Comparison of ENCODE assay signal across 18 cellular contexts in the genomic region with DNA sequence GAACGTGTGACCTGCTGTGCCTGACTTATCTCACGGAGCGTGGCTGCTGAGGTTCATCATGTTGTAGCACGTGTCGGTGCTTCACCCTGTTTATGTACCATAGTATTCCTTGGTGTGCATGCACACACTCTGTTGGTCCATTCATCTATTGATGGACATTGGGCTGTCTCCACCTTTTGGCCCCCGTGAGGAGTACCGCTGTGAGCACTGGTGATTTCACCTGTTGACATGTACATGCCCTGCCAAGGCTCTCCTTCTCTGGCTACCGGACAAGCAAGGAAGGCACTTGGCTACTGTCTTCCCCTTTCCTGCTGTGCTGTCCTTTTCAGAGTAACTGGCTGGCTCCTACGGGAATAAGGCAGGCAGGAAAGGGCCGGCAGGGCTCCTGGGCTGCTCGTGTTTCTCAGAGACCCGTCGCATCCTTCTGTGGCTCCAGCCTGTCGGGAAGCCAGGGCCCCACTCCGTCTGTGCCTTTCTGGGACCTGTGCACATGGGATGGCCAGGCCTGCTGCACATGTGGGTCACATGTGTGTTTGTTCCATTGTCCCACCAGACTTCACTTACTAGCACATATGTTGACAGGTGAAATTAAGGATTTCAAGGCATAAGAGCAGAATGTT. TPM values are rescaled to one million over a fixed set of nuclear protein-coding genes. Genes with fewer than 3 reads are reported as not detected.
DNase-seq lines count a peak whose midpoint lies in the region; ATAC-seq and TF ChIP-seq lines count a peak whose summit lies in the region.
"Had no signal": no experiment of that assay in that cellular context is flagged by ENCODE, and none has a peak within 500 bp of the region (broad histone marks: within the 10 kb centered on the region; RNA-seq: fewer than 3 reads in every experiment).

No MANE protein-coding gene starts in this region.

- 89 to 92% (median 90%) methylated on average over 15 of the region's 15 CpGs for WGBS in spleen, 5 donors

- no TSS peak for BruUV-seq in HCT116 (replicated peaks; lab: Mats Ljungman, UMichigan)

- H3K4me3 ChIP-seq in HCT116 (replicated peaks in 1 of 2; ENCODE audit: low read depth in 1 of 2, low read length in 2 of 2), result no peak overlapping the region
- no peak overlapping the region for H3K4me3 ChIP-seq in choroid plexus epithelial cell (ENCODE audit: low read depth, low read length)
- H3K4me3 ChIP-seq in spleen, result no peak overlapping the region

- CTCF ChIA-PET in HCT116 (lab: Charles Lee), result no interaction called here

- DNase-seq in HCT116 (ENCODE audit: low read depth, low spot score) (no peak), T-helper 17 cell (no peak), choroid plexus epithelial cell (ENCODE audit: low read depth) (peak; percentile 34), spleen (peak; percentile 64), NCI-H748 (lab: John Stamatoyannopoulos, UW; ENCODE audit: unreplicated experiment) (no peak), NCI-H2029 treated with DMSO at 0.1 percent for 48 hours (lab: John Stamatoyannopoulos, UW) (no peak), kidney glomerular epithelial cell (lab: John Stamatoyannopoulos, UW) (no peak)
- DNase-seq: ACHN; CD4-positive, alpha-beta T cell; Kasumi-1; NCI-H1105 treated with DMSO at 0.1 percent for 48 hours; NCI-H1694 treated with DMSO at 0.1 percent for 48 hours; NCI-H345; NCI-H526; NK-92 treated with Interleukin-12 subunit alpha and Interleukin-12 subunit beta, amount 100 ng/mL, for 24 hours; SIG-M5; SW 1271 had no signal

- no peak overlapping the region for H3K4me3 Mint-ChIP-seq in T-helper 17 cell
- H3K4me3 Mint-ChIP-seq: CD4-positive, alpha-beta T cell had no signal

- no peaks in the 10 kb centered on the region for H4K20me1 ChIP-seq in HCT116 (ENCODE audit: insufficient read depth)

- no peak overlapping the region for H3K4me2 ChIP-seq in HCT116 (ENCODE audit: low read length)

- H3K9me3 ChIP-seq in HCT116 (ENCODE audit: control insufficient read depth in 1 of 2, insufficient read depth in 1 of 2, low read depth in 1 of 2, low read length in 2 of 2) (no peaks in the 10 kb centered on the region), T-helper 17 cell (ENCODE audit: control insufficient read depth, low read length, poor library complexity, severe bottlenecking) (no peaks in the 10 kb centered on the region), spleen (no peaks in the 10 kb centered on the region)

- TF ChIP-seq POLR2A in HCT116 (IDR thresholded peaks at IDR 0.05; ENCODE audit: borderline replicate concordance, extremely low read depth, insufficient read depth, insufficient read length) (no peak), spleen (IDR thresholded peaks at IDR 0.05) (no peak)

- H3K36me3 Mint-ChIP-seq in T-helper 17 cell (ENCODE audit: low read depth), result no peaks in the 10 kb centered on the region

- H2AFZ ChIP-seq in HCT116 (ENCODE audit: low read depth, low read length, poor library complexity, severe bottlenecking), result no peak overlapping the region

- H3K9me2 ChIP-seq in HCT116 (ENCODE audit: insufficient read depth), result no peaks in the 10 kb centered on the region

- intact Hi-C loops in HCT116 (cut with micrococcal nuclease), result no loop called here
- intact Hi-C loops in spleen (cut with DNase I; ENCODE audit: low total_unique reads), result no loop called here

- ATAC-seq in HCT116, result 0 out of 2 replicates have a peak, but pooled peaks have one; percentile 46
- no peak for ATAC-seq in T-helper 17 cell

- peak overlapping the region; percentile 2 for H3K27ac Mint-ChIP-seq in T-helper 17 cell
- H3K27ac Mint-ChIP-seq: CD4-positive, alpha-beta T cell had no signal

- H3K79me2 ChIP-seq in HCT116 (ENCODE audit: insufficient read depth, low read length), result no peaks in the 10 kb centered on the region

- no peak overlapping the region for H3K9ac ChIP-seq in HCT116 (ENCODE audit: low read length)

- no peaks in the 10 kb centered on the region for H3K27me3 ChIP-seq in HCT116 (ENCODE audit: insufficient read depth, low read length)
- no peaks in the 10 kb centered on the region for H3K27me3 ChIP-seq in spleen (replicated peaks in 1 of 7)

- peak; percentile 36; the same call in 1 of the 2 replicates for TF ChIP-seq RAD21 in HCT116 (IDR thresholded peaks at IDR 0.05; ENCODE audit: low read depth)

- H3K4me1 ChIP-seq in HCT116 (ENCODE audit: control insufficient read depth in 1 of 2, insufficient read depth in 2 of 2, low read length in 2 of 2) (no peaks in the 10 kb centered on the region), spleen (peaks cover 0 to 3% (median 0%) of the 10 kb centered on the region in 6 donors)

- H3K36me3 ChIP-seq in HCT116 (ENCODE audit: control insufficient read depth in 1 of 2, insufficient read depth in 2 of 2, low read length in 2 of 2) (no peaks in the 10 kb centered on the region), spleen (no peaks in the 10 kb centered on the region)

- TF ChIP-seq CTCF in HCT116 (IDR thresholded peaks at IDR 0.05 in 2 of 3, conservative IDR thresholded peaks at IDR 0.05 in 1 of 3; ENCODE audit: borderline replicate concordance in 1 of 3, insufficient read depth in 1 of 3, low read depth in 2 of 3, low read length in 2 of 3) (no peak), choroid plexus epithelial cell (conservative IDR thresholded peaks at IDR 0.05; ENCODE audit: low read depth, low read length) (no peak), spleen (IDR thresholded peaks at IDR 0.05 in 8 of 11, conservative IDR thresholded peaks at IDR 0.05 in 3 of 11) (no peak)

- POLR2A ChIA-PET in HCT116 (lab: Charles Lee), result no interaction called here

- RAD21 ChIA-PET in HCT116 (lab: Charles Lee; ENCODE audit: low non-redundant PET in 1 of 2, low total read pairs in 2 of 2, uncharacterized antibody in 2 of 2, unreplicated experiment in 2 of 2), result no interaction called here

- no peaks in the 10 kb centered on the region for H3K27me3 Mint-ChIP-seq in T-helper 17 cell
- H3K27me3 Mint-ChIP-seq: CD4-positive, alpha-beta T cell had no signal

- H3K27ac ChIP-seq in HCT116 (ENCODE audit: low read depth, low read length) (no peak overlapping the region), spleen (no peak overlapping the region)

- H3K4me1 Mint-ChIP-seq in T-helper 17 cell, result peaks cover 3% of the 10 kb centered on the region

TF ChIP-seq in HCT116, 20 proteins besides CTCF, POLR2A, EP300 and RAD21 (continues in another document):
- TF ChIP-seq EZH2 (IDR thresholded peaks at IDR 0.05) (no peak), ZFX (IDR thresholded peaks at IDR 0.05) (no peak), SRF (IDR thresholded peaks at IDR 0.05; ENCODE audit: low read depth) (no peak), YY1 (IDR thresholded peaks at IDR 0.05; ENCODE audit: extremely low read depth, insufficient replicate concordance, low read depth, low read length) (no peak), CEBPB (IDR thresholded peaks at IDR 0.05; ENCODE audit: low read depth) (no peak), FOSL1 (IDR thresholded peaks at IDR 0.05; ENCODE audit: low read depth) (no peak), TCF7L2 (IDR thresholded peaks at IDR 0.05; ENCODE audit: borderline replicate concordance, extremely low read depth, insufficient read depth, insufficient read length) (no peak), ATF3 (IDR thresholded peaks at IDR 0.05) (no peak), CBX3 (IDR thresholded peaks at IDR 0.05; ENCODE audit: low read depth) (no peak), SIN3A (IDR thresholded peaks at IDR 0.05; ENCODE audit: low read depth) (no peak), POLR2AphosphoS5 (IDR thresholded peaks at IDR 0.05; ENCODE audit: low read depth, low read length) (no peak), REST (IDR thresholded peaks at IDR 0.05; ENCODE audit: low read depth) (no peak)

RNA-seq across cellular contexts. Expression of gene TBRG4, which starts 17.8 kb away (rescaled TPM):
- 136 TPM for total RNA-seq in HCT116 (2021; ENCODE audit: unreplicated experiment)
- 90.0 and 90.3 TPM in 2 replicates for polyA plus RNA-seq in HCT116 (2012)
- total RNA-seq in T-helper 17 cell, result 10 to 100 TPM; 63.6 to 85.1 TPM
- 10 to 100 TPM; 37.9 to 77.1 (median 67.4) TPM for total RNA-seq in spleen
- polyA plus RNA-seq in spleen, result 10 to 100 TPM; 42.9 to 59.9 (median 46.2) TPM

RNA-seq across cellular contexts. Expression of gene RAMP3, which starts 28.3 kb away (rescaled TPM):
- total RNA-seq in HCT116 (2021; ENCODE audit: unreplicated experiment), result not detected
- not detected in 2 replicates for polyA plus RNA-seq in HCT116 (2012)
- under 1 TPM; 0.65 to 0.76 TPM for total RNA-seq in T-helper 17 cell
- total RNA-seq in spleen, result 10 to 100 TPM in 5 of 7 donors, 1 to 10 TPM in 2; 6.3 to 27.8 (median 11.8) TPM
- 10 to 100 TPM; 14.2 to 21.6 (median 18.9) TPM for polyA plus RNA-seq in spleen
- total RNA-seq: CD4-positive, alpha-beta T cell; OCI-LY7 had no signal

RNA-seq across cellular contexts. Expression of gene NACAD, which starts 40.5 kb away (rescaled TPM):
- total RNA-seq in HCT116 (2021; ENCODE audit: unreplicated experiment) (0.05 TPM), T-helper 17 cell (under 1 TPM; 0.15 to 0.47 TPM), spleen (1 to 10 TPM; 1.2 to 6.2 (median 3.4) TPM)
- 0.01 TPM in 2 replicates for polyA plus RNA-seq in HCT116 (2012)
- polyA plus RNA-seq in spleen, result 1 to 10 TPM in 1 of 3 donors, under 1 TPM in 2; 0.30 to 1.0 (median 0.30) TPM
- total RNA-seq: OCI-LY7 had no signal

Comparison
In these comparisons a context has a peak if more than half of its experiments do, and no peak if none do; other contexts are left out.
1. DNase-seq: peak in choroid plexus epithelial cell (single experiment) and spleen (single experiment); none in HCT116 (single experiment), T-helper 17 cell (0 of 3), NCI-H748 (single experiment), NCI-H2029 treated with DMSO at 0.1 percent for 48 hours (single experiment) and kidney glomerular epithelial cell (single experiment).